Comparison of ENCODE assay signal across 8 cellular contexts in the genomic region with DNA sequence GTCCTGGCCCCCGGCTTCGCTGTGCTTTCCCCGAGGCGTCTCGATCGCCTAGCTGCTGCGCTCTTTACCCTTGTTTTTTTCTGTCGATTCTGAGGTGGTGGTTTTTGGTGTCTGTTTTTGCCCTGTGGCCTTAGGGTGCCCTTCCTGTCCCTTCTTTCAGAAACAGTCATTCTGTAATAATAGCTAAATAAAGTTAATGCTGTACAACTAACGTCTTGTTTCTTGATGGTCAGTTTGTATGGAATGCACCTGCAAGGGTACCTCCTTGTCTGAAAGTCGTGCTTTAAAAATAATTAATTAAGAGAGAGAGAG. TPM values are rescaled to one million over a fixed set of nuclear protein-coding genes. Genes with fewer than 3 reads are reported as not detected.
DNase-seq lines count a peak whose midpoint lies in the region; ATAC-seq and TF ChIP-seq lines count a peak whose summit lies in the region.

No MANE protein-coding gene starts in this region.

- peaks cover 13% of the 10 kb centered on the region for H3K4me1 ChIP-seq in hepatocyte (ENCODE audit: insufficient read depth)
- H3K4me1 ChIP-seq in subcutaneous abdominal adipose tissue (ENCODE audit: control insufficient read depth in 5 of 5, insufficient read depth in 5 of 5, low read length in 5 of 5): peaks cover 0 to 27% (median 21%) of the 10 kb centered on the region in 5 donors

- peak; percentile 29 for ATAC-seq in GM21526 (IDR thresholded peaks at IDR 0.05; ENCODE audit: low FRiP score, unreplicated experiment)

- no peak for TF ChIP-seq CTCF in SU-DHL-6 (IDR thresholded peaks at IDR 0.05; ENCODE audit: insufficient read depth, low read length, poor library complexity, severe bottlenecking)
- TF ChIP-seq CTCF in hepatocyte (IDR thresholded peaks at IDR 0.05; ENCODE audit: poor library complexity): no peak

- H3K4me3 ChIP-seq in SU-DHL-6 (ENCODE audit: insufficient read depth, low read length, poor library complexity, severe bottlenecking) (peak overlapping the region; percentile 92), hepatocyte (peak overlapping the region; percentile 67), subcutaneous abdominal adipose tissue (ENCODE audit: low read depth in 1 of 5, low read length in 5 of 5) (peak overlapping the region; percentile 78 to 96 (median 88))

- WGBS in hepatocyte (ENCODE audit: low lambda C conversion rate, missing lambda C conversion rate): 2% methylated on average over 10 of the region's 10 CpGs

- peak; percentile 5 for DNase-seq in A172 (ENCODE audit: low spot score)
- no peak for DNase-seq in hepatocyte (ENCODE audit: low spot score)
- DNase-seq in AG08396 (ENCODE audit: low spot score): no peak
- no peak for DNase-seq in NCI-H82 treated with DMSO at 0.1 percent for 48 hours (lab: John Stamatoyannopoulos, UW; ENCODE audit: unreplicated experiment)
- no peak for DNase-seq in NCI-H1436 (lab: John Stamatoyannopoulos, UW)

- H3K4me2 ChIP-seq in SU-DHL-6 (ENCODE audit: low read depth, low read length, poor library complexity, severe bottlenecking): peak overlapping the region; percentile 93
- H3K4me2 ChIP-seq in hepatocyte: peak overlapping the region; percentile 83

- H3K36me3 ChIP-seq in SU-DHL-6 (ENCODE audit: low read length) (peaks cover 8% of the 10 kb centered on the region; the same call in 1 of the 2 replicates), hepatocyte (replicated peaks; ENCODE audit: insufficient read depth, low read depth) (no peaks in the 10 kb centered on the region), subcutaneous abdominal adipose tissue (ENCODE audit: control insufficient read depth in 5 of 5, insufficient read depth in 5 of 5, low read length in 5 of 5) (peaks cover 0 to 9% (median 7%) of the 10 kb centered on the region in 5 donors)

- H3K9ac ChIP-seq in SU-DHL-6 (ENCODE audit: low read length) (peak overlapping the region; percentile 88), subcutaneous abdominal adipose tissue (ENCODE audit: low read length in 5 of 5) (peak overlapping the region; percentile 41 to 93 (median 92))

- H3K27me3 ChIP-seq in SU-DHL-6 (ENCODE audit: low read length) (no peaks in the 10 kb centered on the region), hepatocyte (no peaks in the 10 kb centered on the region), subcutaneous abdominal adipose tissue (ENCODE audit: control insufficient read depth in 5 of 5, insufficient read depth in 4 of 5, low read length in 5 of 5) (no peaks in the 10 kb centered on the region)

- H3K79me2 ChIP-seq in SU-DHL-6 (ENCODE audit: insufficient read depth, low read length): peaks cover 49% of the 10 kb centered on the region
- H3K79me2 ChIP-seq in hepatocyte: peaks cover 56% of the 10 kb centered on the region

- peak overlapping the region; percentile 70 for H3K27ac ChIP-seq in SU-DHL-6 (ENCODE audit: low read depth, low read length)
- peak overlapping the region; percentile 95 for H3K27ac ChIP-seq in hepatocyte
- peak overlapping the region; percentile 71 for H3K27ac ChIP-seq in subcutaneous abdominal adipose tissue (ENCODE audit: low read depth, low read length)

- H3K9me3 ChIP-seq in SU-DHL-6 (ENCODE audit: insufficient read depth, low read length): no peaks in the 10 kb centered on the region
- H3K9me3 ChIP-seq in hepatocyte (ENCODE audit: low read depth): no peaks in the 10 kb centered on the region
- no peaks in the 10 kb centered on the region for H3K9me3 ChIP-seq in subcutaneous abdominal adipose tissue (ENCODE audit: control insufficient read depth in 5 of 5, low read length in 5 of 5)

- no peaks in the 10 kb centered on the region for H4K20me1 ChIP-seq in SU-DHL-6 (ENCODE audit: low read depth, low read length)
- H4K20me1 ChIP-seq in hepatocyte (ENCODE audit: insufficient read depth, poor library complexity, severe bottlenecking): peaks cover 24% of the 10 kb centered on the region

- no peaks in the 10 kb centered on the region for H3F3A ChIP-seq in SU-DHL-6 (ENCODE audit: insufficient read depth)

- peak overlapping the region; percentile 86 for H2AFZ ChIP-seq in SU-DHL-6 (ENCODE audit: low read depth, low read length, severe bottlenecking)
- peak overlapping the region; percentile 64 for H2AFZ ChIP-seq in hepatocyte

- H3K9me2 ChIP-seq in SU-DHL-6 (replicated peaks; ENCODE audit: insufficient read depth, low read length) (no peaks in the 10 kb centered on the region), hepatocyte (replicated peaks; ENCODE audit: insufficient read depth) (no peaks in the 10 kb centered on the region)

RNA-seq across cellular contexts. Expression of gene FIP1L1, which starts 0.7 kb away (rescaled TPM):
- total RNA-seq in A172 (2014; rRNA removed; shearing (Covaris generic)): 64.2 and 64.9 TPM in 2 replicates
- total RNA-seq in hepatocyte: 65.9 and 75.6 TPM in 2 replicates
- 50.7 and 60.7 TPM in 2 replicates for polyA plus RNA-seq in hepatocyte

RNA-seq across cellular contexts. Expression of gene SCFD2, which starts 12.3 kb away (rescaled TPM):
- 11.0 and 16.2 TPM in 2 replicates for total RNA-seq in A172 (2014; rRNA removed; shearing (Covaris generic))
- 15.7 and 23.8 TPM in 2 replicates for total RNA-seq in hepatocyte
- polyA plus RNA-seq in hepatocyte: 5.6 and 8.4 TPM in 2 replicates
